In the genomic region with DNA sequence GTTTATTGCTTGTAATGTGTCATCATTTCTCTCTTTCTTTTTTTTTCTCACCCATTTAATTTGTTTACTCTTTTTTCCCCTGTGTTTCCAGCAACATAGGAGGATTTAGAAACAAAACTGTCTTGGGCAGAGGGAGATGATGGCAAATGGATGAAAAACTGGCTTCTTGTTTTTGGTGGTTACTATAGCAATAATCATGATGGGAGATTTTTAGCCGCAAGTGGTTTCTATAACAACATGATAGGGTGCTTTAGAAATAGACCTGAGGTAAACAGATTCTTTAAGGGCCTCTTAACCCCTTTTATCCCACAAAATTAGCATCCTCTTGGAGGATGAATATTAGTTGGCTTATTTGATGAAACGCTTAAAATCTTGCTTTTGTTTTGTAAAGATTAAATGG, we compare ENCODE assay signal across 30 cellular contexts. TPM values are rescaled to one million over a fixed set of nuclear protein-coding genes. Genes with fewer than 3 reads are reported as not detected.
DNase-seq lines count a peak whose midpoint lies in the region; TF ChIP-seq lines count a peak whose summit lies in the region.
"Had no signal": no experiment of that assay in that cellular context is flagged by ENCODE, and none has a peak within 500 bp of the region (broad histone marks: within the 10 kb centered on the region; RNA-seq: fewer than 3 reads in every experiment).

No MANE protein-coding gene starts in this region.

- H3K36me3 Mint-ChIP-seq in CD4-positive, alpha-beta memory T cell = no peaks in the 10 kb centered on the region
- H3K36me3 Mint-ChIP-seq: natural killer cell had no signal

- no peaks in the 10 kb centered on the region for H3K9me3 Mint-ChIP-seq in CD4-positive, alpha-beta memory T cell
- H3K9me3 Mint-ChIP-seq: activated T-cell treated with anti-CD3 and anti-CD28 coated beads, Interleukin-2, amount 50 U/mL, for 72 hours; natural killer cell had no signal

- H3K4me1 Mint-ChIP-seq in CD4-positive, alpha-beta memory T cell = peaks cover 0 to 5% (median 4%) of the 10 kb centered on the region in 4 donors
- H3K4me1 Mint-ChIP-seq: natural killer cell had no signal

- H3K4me1 ChIP-seq in CD4-positive, alpha-beta memory T cell (ENCODE audit: insufficient read depth, low read length) = no peaks in the 10 kb centered on the region
- no peaks in the 10 kb centered on the region for H3K4me1 ChIP-seq in prostate gland (replicated peaks)
- H3K4me1 ChIP-seq: lower lobe of right lung, Peyer's patch, thyroid gland, vagina had no signal

- H3K27me3 Mint-ChIP-seq in CD4-positive, alpha-beta memory T cell = no peaks in the 10 kb centered on the region

- H3K4me3 ChIP-seq in CD4-positive, alpha-beta memory T cell (ENCODE audit: low read length in 2 of 2) = no peak overlapping the region
- no peak overlapping the region for H3K4me3 ChIP-seq in prostate gland
- H3K4me3 ChIP-seq: body of pancreas, dorsolateral prefrontal cortex, heart left ventricle, lower lobe of right lung, Peyer's patch, thyroid gland, vagina had no signal

- 62% methylated on average over 2 of the region's 2 CpGs for WGBS in prostate gland

- no peaks in the 10 kb centered on the region for H3K36me3 ChIP-seq in CD4-positive, alpha-beta memory T cell (ENCODE audit: insufficient read depth, low read length)
- H3K36me3 ChIP-seq in prostate gland = no peaks in the 10 kb centered on the region
- H3K36me3 ChIP-seq: heart left ventricle, lower lobe of right lung, Peyer's patch, thyroid gland, vagina had no signal

- TF ChIP-seq POLR2A in prostate gland (IDR thresholded peaks at IDR 0.05) = no peak

- DNase-seq in CD4-positive, alpha-beta memory T cell = peak in 4 of 5 donors; percentile 9 to 40 (median 23)
- DNase-seq in DMS79 (lab: John Stamatoyannopoulos, UW) (peak; percentile 17), NCI-H748 (lab: John Stamatoyannopoulos, UW; ENCODE audit: unreplicated experiment) (peak; percentile 83), caudate nucleus (lab: John Stamatoyannopoulos, UW) (no peak), NCI-H446 treated with DMSO at 0.1 percent for 48 hours (lab: John Stamatoyannopoulos, UW) (no peak), prostate gland (ENCODE audit: low spot score) (no peak), NCI-H2029 (lab: John Stamatoyannopoulos, UW) (no peak)
- DNase-seq: activated CD4-positive, alpha-beta T cell treated with anti-CD3 and anti-CD28 coated beads, Interleukin-2, amount 50 U/mL, for 48 hours; activated CD4-positive, CD25-positive, alpha-beta regulatory T cell treated with anti-CD3 and anti-CD28 coated beads, Interleukin-2, amount 50 U/mL, for 72 hours; activated T-cell treated with anti-CD3 and anti-CD28 coated beads, Interleukin-2, amount 50 U/mL, for 72 hours; body of pancreas; cerebellar nuclear complex; dorsolateral prefrontal cortex; foreskin melanocyte; GDM1; H7; heart left ventricle; lower lobe of right lung; MM.1S; natural killer cell; NCI-H2029 treated with DMSO at 0.1 percent for 48 hours; NCI-H526; occipital lobe; Peyer's patch; SHP77; stimulated activated CD4-positive, alpha-beta T cell treated with anti-CD3 and anti-CD28 coated beads, Interleukin-4, amount 100 ng/mL, for 1 hour; thyroid gland had no signal

- POLR2A ChIA-PET in CD4-positive, alpha-beta memory T cell (lab: Charles Lee; ENCODE audit: partially characterized antibody) = no interaction called here

- peak overlapping the region in 5 of 7 donors; percentile 37 to 70 (median 43) for H3K27ac Mint-ChIP-seq in CD4-positive, alpha-beta memory T cell
- H3K27ac Mint-ChIP-seq: activated T-cell treated with anti-CD3 and anti-CD28 coated beads, Interleukin-2, amount 50 U/mL, for 72 hours; natural killer cell had no signal

- CTCF ChIA-PET in CD4-positive, alpha-beta memory T cell (lab: Charles Lee; ENCODE audit: partially characterized antibody) = no interaction called here

- TF ChIP-seq CTCF in prostate gland (IDR thresholded peaks at IDR 0.05) = no peak

- no peaks in the 10 kb centered on the region for H3K9me3 ChIP-seq in CD4-positive, alpha-beta memory T cell (ENCODE audit: control insufficient read depth in 1 of 2, low read length in 2 of 2)
- no peaks in the 10 kb centered on the region for H3K9me3 ChIP-seq in prostate gland
- H3K9me3 ChIP-seq: body of pancreas, heart left ventricle, lower lobe of right lung, Peyer's patch, thyroid gland, vagina had no signal

- no peaks in the 10 kb centered on the region for H3K27me3 ChIP-seq in CD4-positive, alpha-beta memory T cell (ENCODE audit: insufficient read depth, low read length)
- no peaks in the 10 kb centered on the region for H3K27me3 ChIP-seq in prostate gland (replicated peaks; ENCODE audit: insufficient read depth)
- H3K27me3 ChIP-seq: body of pancreas, dorsolateral prefrontal cortex, heart left ventricle, Peyer's patch, thyroid gland, vagina had no signal

- H3K4me3 Mint-ChIP-seq in CD4-positive, alpha-beta memory T cell = no peak overlapping the region
- H3K4me3 Mint-ChIP-seq: activated T-cell treated with anti-CD3 and anti-CD28 coated beads, Interleukin-2, amount 50 U/mL, for 72 hours; natural killer cell had no signal

- intact Hi-C loops in CD4-positive, alpha-beta memory T cell (cut with micrococcal nuclease) = no loop called here
- intact Hi-C loops in prostate gland (cut with DNase I) = no loop called here

- no peak overlapping the region for H3K27ac ChIP-seq in CD4-positive, alpha-beta memory T cell (ENCODE audit: low read depth, low read length)
- H3K27ac ChIP-seq in caudate nucleus (ENCODE audit: low read depth, low read length) = peak overlapping the region; percentile 82
- no peak overlapping the region for H3K27ac ChIP-seq in prostate gland
- H3K27ac ChIP-seq: body of pancreas, heart left ventricle, KMS-11, lower lobe of right lung, Peyer's patch, thyroid gland, vagina had no signal

RNA-seq across cellular contexts. Expression of gene CRB1, which starts 51.6 kb away (rescaled TPM):
- total RNA-seq in CD4-positive, alpha-beta memory T cell = under 1 TPM; 0.38 to 0.55 TPM
- polyA plus RNA-seq in CD4-positive, alpha-beta memory T cell = under 1 TPM; 0.10 to 0.38 TPM
- total RNA-seq in prostate gland = 1 to 10 TPM in 1 of 2 donors, under 1 TPM in 1; 0.32 to 1.0 TPM
- total RNA-seq: H7, Peyer's patch, vagina had no signal
- polyA plus RNA-seq: AG04450 had no signal

Comparison
In these comparisons a context has a peak if more than half of its experiments do, and no peak if none do; other contexts are left out.
1. DNase-seq: peak in CD4-positive, alpha-beta memory T cell (4 of 5), DMS79 (single experiment) and NCI-H748 (single experiment); none in caudate nucleus (0 of 61), NCI-H446 treated with DMSO at 0.1 percent for 48 hours (single experiment), prostate gland (single experiment) and NCI-H2029 (single experiment).